Comparison of ENCODE assay signal across 13 cellular contexts in the genomic region with DNA sequence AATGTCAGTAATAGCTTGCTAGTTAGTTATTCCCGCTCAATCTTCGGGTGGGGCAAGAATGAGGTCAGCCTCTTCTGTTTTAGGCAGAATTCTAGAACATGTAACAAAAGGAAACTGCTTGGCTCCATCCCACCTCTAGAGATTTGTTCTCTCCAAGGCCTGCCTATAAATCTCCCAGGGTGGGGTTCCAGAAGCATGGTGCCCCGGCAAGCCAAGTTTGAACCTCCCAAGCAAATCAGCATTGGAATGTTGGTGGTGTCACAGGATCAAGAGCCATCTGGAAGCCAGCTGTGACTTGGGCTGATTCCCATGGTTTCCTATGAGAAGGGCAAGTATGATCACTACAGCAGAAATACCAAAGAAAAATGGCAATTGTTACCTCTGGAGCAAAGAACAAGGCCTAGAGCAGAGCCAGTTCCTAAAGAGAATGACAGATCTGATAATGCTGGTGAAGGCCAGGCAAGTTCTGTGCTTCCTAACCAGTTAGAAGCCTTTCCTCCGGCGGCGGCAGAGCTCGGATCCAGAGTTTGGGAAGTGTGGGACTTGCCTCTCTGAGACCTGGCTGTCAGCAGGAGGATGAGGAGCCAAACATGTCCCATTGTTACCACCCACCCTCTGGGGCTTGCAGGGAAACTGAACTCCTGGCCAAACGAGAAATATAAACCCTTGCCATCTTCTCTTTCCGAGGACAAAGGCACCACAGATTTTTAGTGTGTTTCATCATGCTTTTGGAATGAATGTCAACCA.
DNase-seq lines count a peak whose midpoint lies in the region; FAIRE-seq and TF ChIP-seq lines count a peak whose summit lies in the region.
"Had no signal": no experiment of that assay in that cellular context is flagged by ENCODE, and none has a peak within 500 bp of the region (broad histone marks: within the 10 kb centered on the region; RNA-seq: fewer than 3 reads in every experiment).

No MANE protein-coding gene starts in this region.

- H3K9me2 ChIP-seq in MM.1S (replicated peaks; ENCODE audit: insufficient read depth, low read length), result no peaks in the 10 kb centered on the region

- TF ChIP-seq POLR2A in stomach (IDR thresholded peaks at IDR 0.05), result no peak

- peak; percentile 85 for DNase-seq in GM03348 (ENCODE audit: low spot score)
- peak; percentile 85 to 88 for DNase-seq in cardiac fibroblast (ENCODE audit: low read depth in 2 of 2)
- DNase-seq in islet precursor cell, result peak; percentile 60
- DNase-seq in stomach, result no peak
- DNase-seq in MM.1S, result no peak
- no peak for DNase-seq in stimulated activated CD4-positive, alpha-beta T cell treated with anti-CD3 and anti-CD28 coated beads, Interleukin-15, amount 100 ng/mL, for 24 hours
- DNase-seq in small intestine, result no peak
- DNase-seq in SHP77 treated with DMSO at 0.1 percent for 48 hours (lab: John Stamatoyannopoulos, UW), result no peak
- DNase-seq: activated T-cell treated with anti-CD3 and anti-CD28 coated beads, Interleukin-2, amount 50 U/mL, for 1 hour; NCI-H774 had no signal

- intact Hi-C loops in stomach (cut with DNase I; ENCODE audit: low total_unique reads), result no loop called here

- H3K9ac ChIP-seq in MM.1S (ENCODE audit: low read length), result no peak overlapping the region

- H3K36me3 ChIP-seq in stomach, result no peaks in the 10 kb centered on the region
- no peaks in the 10 kb centered on the region for H3K36me3 ChIP-seq in MM.1S (replicated peaks; ENCODE audit: insufficient read depth, low read length)
- H3K36me3 ChIP-seq in small intestine (ENCODE audit: control insufficient read depth in 2 of 2, insufficient read depth in 2 of 2, low read length in 2 of 2), result no peaks in the 10 kb centered on the region
- H3K36me3 ChIP-seq: pancreas had no signal

- H3F3A ChIP-seq in MM.1S (ENCODE audit: insufficient read depth, low read length), result no peaks in the 10 kb centered on the region

- H3K27ac ChIP-seq in stomach, result peak overlapping the region in 4 of 5 donors; percentile 13 to 68 (median 40)
- H3K27ac ChIP-seq in MM.1S (ENCODE audit: low read length), result no peak overlapping the region
- H3K27ac ChIP-seq in small intestine (ENCODE audit: low read depth in 1 of 2, low read length in 1 of 2), result peak overlapping the region in 1 of 2 donors; percentile 34

- H3K27me3 ChIP-seq in stomach, result no peaks in the 10 kb centered on the region
- no peaks in the 10 kb centered on the region for H3K27me3 ChIP-seq in MM.1S (replicated peaks; ENCODE audit: insufficient read depth, low read length)
- no peaks in the 10 kb centered on the region for H3K27me3 ChIP-seq in small intestine (ENCODE audit: control insufficient read depth in 2 of 2, insufficient read depth in 2 of 2, low read length in 2 of 2)
- H3K27me3 ChIP-seq: pancreas had no signal

- TF ChIP-seq EP300 in stomach (IDR thresholded peaks at IDR 0.05), result no peak

- H2AFZ ChIP-seq in MM.1S (ENCODE audit: low read length), result no peak overlapping the region

- H3K4me3 ChIP-seq in cardiac fibroblast (replicated peaks in 1 of 2; ENCODE audit: low read depth in 2 of 2, low read length in 2 of 2), result no peak overlapping the region
- H3K4me3 ChIP-seq in stomach, result no peak overlapping the region
- no peak overlapping the region for H3K4me3 ChIP-seq in MM.1S (ENCODE audit: low read length)
- no peak overlapping the region for H3K4me3 ChIP-seq in small intestine (ENCODE audit: low read depth in 1 of 2, low read length in 2 of 2)
- H3K4me3 ChIP-seq: pancreas had no signal

- H3K79me2 ChIP-seq in MM.1S (ENCODE audit: low read length), result no peaks in the 10 kb centered on the region

- H4K20me1 ChIP-seq in MM.1S (ENCODE audit: insufficient read depth, low read length), result no peaks in the 10 kb centered on the region

- WGBS in stomach, 5 donors, result 77 to 86% (median 79%) methylated on average over 9 of the region's 9 CpGs
- 69 to 89% (median 88%) methylated on average over 9 of the region's 9 CpGs for WGBS in small intestine, 3 donors

- H3K4me1 ChIP-seq in stomach (peaks cover 0 to 24% (median 12%) of the 10 kb centered on the region in 4 donors), MM.1S (ENCODE audit: low read length) (peaks cover 5% of the 10 kb centered on the region), small intestine (ENCODE audit: control insufficient read depth in 2 of 2, insufficient read depth in 1 of 2, low read depth in 1 of 2, low read length in 1 of 2) (no peaks in the 10 kb centered on the region)

- H3K9me3 ChIP-seq in stomach (no peaks in the 10 kb centered on the region), MM.1S (replicated peaks; ENCODE audit: insufficient read depth, low read length) (no peaks in the 10 kb centered on the region), small intestine (ENCODE audit: control insufficient read depth, low read depth) (no peaks in the 10 kb centered on the region)
- H3K9me3 ChIP-seq: pancreas had no signal

- TF ChIP-seq CTCF in cardiac fibroblast (IDR thresholded peaks at IDR 0.05; ENCODE audit: low read depth, low read length) (no peak), stomach (IDR thresholded peaks at IDR 0.05) (no peak), MM.1S (IDR thresholded peaks at IDR 0.05; ENCODE audit: low read length) (no peak)

- FAIRE-seq in small intestine (lab: Jason Lieb, UNC), result no peak
- FAIRE-seq: D721Med, GM18507, pancreas had no signal

- H3K4me2 ChIP-seq in MM.1S (ENCODE audit: low read depth, low read length), result no peak overlapping the region

Comparison
In these comparisons a context has a peak if more than half of its experiments do, and no peak if none do; other contexts are left out.
1. DNase-seq: peak in GM03348 (single experiment), cardiac fibroblast (2 of 2) and islet precursor cell (single experiment); none in stomach (single experiment), MM.1S (single experiment), stimulated activated CD4-positive, alpha-beta T cell treated with anti-CD3 and anti-CD28 coated beads, Interleukin-15, amount 100 ng/mL, for 24 hours (single experiment), small intestine (single experiment) and SHP77 treated with DMSO at 0.1 percent for 48 hours (single experiment).